Comparison of ENCODE assay signal across 14 cellular contexts in genomic region chr7:83105948-83106347, GRCh38.
"Had no signal": no experiment of that assay in that cellular context is flagged by ENCODE, and none has a peak within 500 bp of the region (broad histone marks: within the 10 kb centered on the region; RNA-seq: fewer than 3 reads in every experiment).

No MANE protein-coding gene starts in this region.

- ATAC-seq: activated naive CD8-positive, alpha-beta T cell treated with anti-CD3 and anti-CD28 coated beads, Interleukin-2, amount 50 U/mL, for 24 hours; left ventricle myocardium superior had no signal

- H3K4me1 ChIP-seq: ascending aorta, esophagus muscularis mucosa, right atrium auricular region, stomach had no signal

- H3K27me3 ChIP-seq: ascending aorta, dorsolateral prefrontal cortex, esophagus muscularis mucosa, right atrium auricular region, stomach had no signal

- H3K36me3 ChIP-seq: ascending aorta, esophagus muscularis mucosa, right atrium auricular region, stomach, thoracic aorta had no signal

- DNase-seq: activated CD4-positive, alpha-beta memory T cell treated with anti-CD3 and anti-CD28 coated beads for 36 hours; activated naive CD8-positive, alpha-beta T cell treated with anti-CD3 and anti-CD28 coated beads, Interleukin-2, amount 50 U/mL, for 24 hours; head of caudate nucleus; left ventricle myocardium superior; posterior cingulate gyrus; stimulated activated CD4-positive, alpha-beta T cell treated with anti-CD3 and anti-CD28 coated beads, Interleukin-4, amount 100 ng/mL, for 4 hours; stomach; T-helper 9 cell had no signal

- H3K4me3 ChIP-seq: ascending aorta, dorsolateral prefrontal cortex, esophagus muscularis mucosa, right atrium auricular region, skin epidermis, stomach, thoracic aorta had no signal

- H3K27ac ChIP-seq: ascending aorta, esophagus muscularis mucosa, right atrium auricular region, skin epidermis, stomach, thoracic aorta had no signal

- H3K9me3 ChIP-seq: ascending aorta, esophagus muscularis mucosa, right atrium auricular region, stomach, thoracic aorta had no signal
